22 cellular contexts compared by ENCODE assay signal in genomic region chr17:41935641-41936040, GRCh38. TPM values are rescaled to one million over a fixed set of nuclear protein-coding genes. Genes with fewer than 3 reads are reported as not detected.
"Had no signal": no experiment of that assay in that cellular context is flagged by ENCODE, and none has a peak within 500 bp of the region (broad histone marks: within the 10 kb centered on the region; RNA-seq: fewer than 3 reads in every experiment).

No MANE protein-coding gene starts in this region.

- H3K9me3 ChIP-seq: MG63, SJSA1 had no signal

- H3K27me3 ChIP-seq: MG63, SJSA1 had no signal

- H3K4me3 ChIP-seq: MG63, SJSA1, SK-N-MC had no signal

- H3K27ac ChIP-seq: SJSA1, SK-N-MC had no signal

- FAIRE-seq: RCC 7860 had no signal

- H3K4me1 ChIP-seq: SJSA1 had no signal

- H3K36me3 ChIP-seq: MG63, SJSA1 had no signal

- DNase-seq: IMR-90, Karpas-422, KG1, MG63, NCI-H1092, NCI-H1105 treated with DMSO at 0.1 percent for 48 hours, NCI-H1417 treated with DMSO at 0.1 percent for 48 hours, NCI-H146, NCI-H1694 treated with DMSO at 0.1 percent for 48 hours, NCI-H1930, NCI-H2081, NCI-H2107, NCI-H2227 treated with DMSO at 0.1 percent for 48 hours, NCI-H524, NCI-H526 treated with DMSO at 0.1 percent for 48 hours, NCI-H748 treated with DMSO at 0.1 percent for 48 hours, Right ventricle myocardium superior, RPMI8226, SIG-M5 had no signal

RNA-seq across cellular contexts. Expression of gene ODAD4, which starts 5.2 kb away (rescaled TPM):
- total RNA-seq: SJSA1 had no signal
